ENCODE assay signal across 43 cellular contexts in genomic region chr2:227728035-227728434, GRCh38. TPM values are rescaled to one million over a fixed set of nuclear protein-coding genes. Genes with fewer than 3 reads are reported as not detected.
"Had no signal": no experiment of that assay in that cellular context is flagged by ENCODE, and none has a peak within 500 bp of the region (broad histone marks: within the 10 kb centered on the region; RNA-seq: fewer than 3 reads in every experiment).

TSS of gene SCYGR7 (plus strand) at chr2:227728335. CDS start at chr2:227728335, 0 bp downstream.

- H3K4me1 Mint-ChIP-seq: activated naive CD4-positive, alpha-beta T cell treated with anti-CD3 and anti-CD28 coated beads, Interleukin-2, amount 10 ng/mL, durations not matched to agents 7 days and 5 days; activated naive CD4-positive, alpha-beta T cell treated with anti-CD3 and anti-CD28 coated beads, Interleukin-2, amount 50 U/mL, for 24 hours; activated naive CD8-positive, alpha-beta T cell treated with anti-CD3 and anti-CD28 coated beads for 36 hours; activated naive CD8-positive, alpha-beta T cell treated with anti-CD3 and anti-CD28 coated beads, Interleukin-2, amount 10 ng/mL, durations not matched to agents 7 days and 5 days; activated naive CD8-positive, alpha-beta T cell treated with anti-CD3 and anti-CD28 coated beads, Interleukin-2, amount 50 U/mL, for 24 hours; activated T-helper 17 cell treated with anti-CD3 and anti-CD28 coated beads, Interleukin-2, amount 50 U/mL, for 72 hours; brain; central memory CD8-positive, alpha-beta T cell had no signal

- H3K9me3 Mint-ChIP-seq: activated naive CD4-positive, alpha-beta T cell treated with anti-CD3 and anti-CD28 coated beads, Interleukin-2, amount 10 ng/mL, durations not matched to agents 7 days and 5 days; activated naive CD4-positive, alpha-beta T cell treated with anti-CD3 and anti-CD28 coated beads, Interleukin-2, amount 50 U/mL, for 24 hours; activated naive CD4-positive, alpha-beta T cell treated with anti-CD3 and anti-CD28 coated beads, Interleukin-2, amount 50 U/mL, for 72 hours; activated naive CD8-positive, alpha-beta T cell treated with anti-CD3 and anti-CD28 coated beads, Interleukin-2, amount 10 ng/mL, durations not matched to agents 7 days and 5 days; activated naive CD8-positive, alpha-beta T cell treated with anti-CD3 and anti-CD28 coated beads, Interleukin-2, amount 50 U/mL, for 24 hours; activated T-cell treated with anti-CD3 and anti-CD28 coated beads, Interleukin-2, amount 50 U/mL, for 24 hours; activated T-cell treated with anti-CD3 and anti-CD28 coated beads, Interleukin-2, amount 50 U/mL, for 4 hours; activated T-cell treated with anti-CD3 and anti-CD28 coated beads, Interleukin-2, amount 50 U/mL, for 72 hours; activated T-helper 1 cell treated with anti-CD3 and anti-CD28 coated beads, Interleukin-12 subunit alpha, Interleukin-12 subunit beta, Interleukin-2, Interleukin-4 antibody, amounts not matched to agents 30 ng/mL and 10 ng/mL and 1 ng/mL, durations not matched to agents 14 hours and 24 hours and 36 hours; activated T-helper 17 cell treated with anti-CD3 and anti-CD28 coated beads, Interleukin-2, amount 50 U/mL, for 72 hours; activated T-helper 2 cell treated with anti-CD3 and anti-CD28 coated beads, Interferon-gamma antibody, Interleukin-2, Interleukin-4, amounts not matched to agents 10 μg/mL and 5 μg/mL and 100 μg/mL, durations not matched to agents 14 hours and 24 hours and 36 hours; central memory CD8-positive, alpha-beta T cell had no signal

- H3K27me3 Mint-ChIP-seq: brain had no signal

- H3K4me3 Mint-ChIP-seq: activated naive CD4-positive, alpha-beta T cell treated with anti-CD3 and anti-CD28 coated beads for 36 hours; activated naive CD4-positive, alpha-beta T cell treated with anti-CD3 and anti-CD28 coated beads, Interleukin-2, amount 10 ng/mL, durations not matched to agents 7 days and 5 days; activated naive CD4-positive, alpha-beta T cell treated with anti-CD3 and anti-CD28 coated beads, Interleukin-2, amount 50 U/mL, for 24 hours; activated naive CD8-positive, alpha-beta T cell; activated naive CD8-positive, alpha-beta T cell treated with anti-CD3 and anti-CD28 coated beads for 36 hours; activated naive CD8-positive, alpha-beta T cell treated with anti-CD3 and anti-CD28 coated beads, Interleukin-2, amount 10 ng/mL, durations not matched to agents 7 days and 5 days; activated naive CD8-positive, alpha-beta T cell treated with anti-CD3 and anti-CD28 coated beads, Interleukin-2, amount 50 U/mL, for 24 hours; activated T-cell treated with anti-CD3 and anti-CD28 coated beads, Interleukin-2, amount 50 U/mL, for 24 hours; activated T-cell treated with anti-CD3 and anti-CD28 coated beads, Interleukin-2, amount 50 U/mL, for 4 hours; activated T-cell treated with anti-CD3 and anti-CD28 coated beads, Interleukin-2, amount 50 U/mL, for 72 hours; activated T-helper 1 cell treated with anti-CD3 and anti-CD28 coated beads, Interleukin-12 subunit alpha, Interleukin-12 subunit beta, Interleukin-2, Interleukin-4 antibody, amounts not matched to agents 30 ng/mL and 10 ng/mL and 1 ng/mL, durations not matched to agents 14 hours and 24 hours and 36 hours; activated T-helper 17 cell treated with anti-CD3 and anti-CD28 coated beads, Interleukin-2, amount 50 U/mL, for 72 hours; brain; central memory CD8-positive, alpha-beta T cell had no signal

- FAIRE-seq: astrocyte, bronchial epithelial cell had no signal

- H3K9me3 ChIP-seq: adrenal gland, ascending aorta, body of pancreas, breast epithelium had no signal

- H3K36me3 Mint-ChIP-seq: activated naive CD4-positive, alpha-beta T cell treated with anti-CD3 and anti-CD28 coated beads, Interleukin-2, amount 10 ng/mL, durations not matched to agents 7 days and 5 days; activated naive CD4-positive, alpha-beta T cell treated with anti-CD3 and anti-CD28 coated beads, Interleukin-2, amount 50 U/mL, for 24 hours; activated naive CD4-positive, alpha-beta T cell treated with anti-CD3 and anti-CD28 coated beads, Interleukin-2, amount 50 U/mL, for 72 hours; activated naive CD8-positive, alpha-beta T cell; activated naive CD8-positive, alpha-beta T cell treated with anti-CD3 and anti-CD28 coated beads for 36 hours; activated naive CD8-positive, alpha-beta T cell treated with anti-CD3 and anti-CD28 coated beads, Interleukin-2, amount 10 ng/mL, durations not matched to agents 7 days and 5 days; brain had no signal

- H3K36me3 ChIP-seq: adrenal gland, ascending aorta, brain microvascular endothelial cell, breast epithelium, cardiac muscle cell had no signal

- H3K27ac ChIP-seq: adrenal gland, ascending aorta, body of pancreas, brain microvascular endothelial cell, breast epithelium, cardiac muscle cell had no signal

- H3K4me1 ChIP-seq: adrenal gland, ascending aorta, body of pancreas, breast epithelium had no signal

- H3K4me3 ChIP-seq: adrenal gland, ascending aorta, body of pancreas, breast epithelium, cardiac muscle cell had no signal

- DNase-seq: activated effector memory CD4-positive, alpha-beta T cell treated with anti-CD3 and anti-CD28 coated beads, Interleukin-2, amount 50 U/mL, for 16 hours; activated effector memory CD4-positive, alpha-beta T cell treated with Interleukin-2 at 50 U/mL for 16 hours; activated gamma-delta T cell; activated gamma-delta T cell treated with Interleukin-2 at 50 U/mL for 16 hours; activated naive CD4-positive, alpha-beta T cell; activated naive CD4-positive, alpha-beta T cell treated with anti-CD3 and anti-CD28 coated beads for 36 hours; activated naive CD4-positive, alpha-beta T cell treated with anti-CD3 and anti-CD28 coated beads, Interleukin-2, amount 10 ng/mL, durations not matched to agents 7 days and 5 days; activated naive CD4-positive, alpha-beta T cell treated with anti-CD3 and anti-CD28 coated beads, Interleukin-2, amount 50 U/mL, for 16 hours; activated naive CD4-positive, alpha-beta T cell treated with Interleukin-2 at 50 U/mL for 16 hours; activated naive CD8-positive, alpha-beta T cell treated with anti-CD3 and anti-CD28 coated beads for 36 hours; activated naive CD8-positive, alpha-beta T cell treated with anti-CD3 and anti-CD28 coated beads, Interleukin-2, amount 10 ng/mL, durations not matched to agents 7 days and 5 days; activated naive CD8-positive, alpha-beta T cell treated with anti-CD3 and anti-CD28 coated beads, Interleukin-2, amount 50 U/mL, for 24 hours; activated T-cell treated with anti-CD3 and anti-CD28 coated beads, Interleukin-2, amount 50 U/mL, for 1 hour; activated T-cell treated with anti-CD3 and anti-CD28 coated beads, Interleukin-2, amount 50 U/mL, for 24 hours; activated T-cell treated with anti-CD3 and anti-CD28 coated beads, Interleukin-2, amount 50 U/mL, for 4 hours; activated T-cell treated with anti-CD3 and anti-CD28 coated beads, Interleukin-2, amount 50 U/mL, for 48 hours; activated T-cell treated with anti-CD3 and anti-CD28 coated beads, Interleukin-2, amount 50 U/mL, for 72 hours; adrenal gland; amniotic stem cell; amygdala; anterior cingulate cortex; aorta; body of pancreas; brain microvascular endothelial cell; caudate nucleus; central memory CD4-positive, alpha-beta T cell; cerebellar nuclear complex had no signal

- H3K27me3 ChIP-seq: ascending aorta, body of pancreas, brain microvascular endothelial cell, breast epithelium, cardiac muscle cell had no signal

- ATAC-seq: activated naive CD4-positive, alpha-beta T cell treated with anti-CD3 and anti-CD28 coated beads, Interleukin-2, amount 50 U/mL, for 72 hours; activated naive CD8-positive, alpha-beta T cell treated with anti-CD3 and anti-CD28 coated beads, Interleukin-2, amount 50 U/mL, for 24 hours; activated T-cell treated with anti-CD3 and anti-CD28 coated beads, Interleukin-2, amount 50 U/mL, for 4 hours; activated T-cell treated with anti-CD3 and anti-CD28 coated beads, Interleukin-2, amount 50 U/mL, for 72 hours; activated T-helper 17 cell treated with anti-CD3 and anti-CD28 coated beads, Interleukin-2, amount 50 U/mL, for 72 hours; body of pancreas had no signal

- H3K27ac Mint-ChIP-seq: activated naive CD4-positive, alpha-beta T cell treated with anti-CD3 and anti-CD28 coated beads for 36 hours; activated naive CD4-positive, alpha-beta T cell treated with anti-CD3 and anti-CD28 coated beads, Interleukin-2, amount 10 ng/mL, durations not matched to agents 7 days and 5 days; activated naive CD4-positive, alpha-beta T cell treated with anti-CD3 and anti-CD28 coated beads, Interleukin-2, amount 50 U/mL, for 24 hours; activated naive CD4-positive, alpha-beta T cell treated with anti-CD3 and anti-CD28 coated beads, Interleukin-2, amount 50 U/mL, for 72 hours; activated naive CD8-positive, alpha-beta T cell; activated naive CD8-positive, alpha-beta T cell treated with anti-CD3 and anti-CD28 coated beads for 36 hours; activated naive CD8-positive, alpha-beta T cell treated with anti-CD3 and anti-CD28 coated beads, Interleukin-2, amount 10 ng/mL, durations not matched to agents 7 days and 5 days; activated naive CD8-positive, alpha-beta T cell treated with anti-CD3 and anti-CD28 coated beads, Interleukin-2, amount 50 U/mL, for 24 hours; activated T-cell treated with anti-CD3 and anti-CD28 coated beads, Interleukin-2, amount 50 U/mL, for 24 hours; activated T-cell treated with anti-CD3 and anti-CD28 coated beads, Interleukin-2, amount 50 U/mL, for 72 hours; activated T-helper 1 cell treated with anti-CD3 and anti-CD28 coated beads, Interleukin-12 subunit alpha, Interleukin-12 subunit beta, Interleukin-2, Interleukin-4 antibody, amounts not matched to agents 30 ng/mL and 10 ng/mL and 1 ng/mL, durations not matched to agents 14 hours and 24 hours and 36 hours; activated T-helper 17 cell treated with anti-CD3 and anti-CD28 coated beads, Interleukin-2, amount 50 U/mL, for 72 hours; activated T-helper 2 cell treated with anti-CD3 and anti-CD28 coated beads, Interferon-gamma antibody, Interleukin-2, Interleukin-4, amounts not matched to agents 10 μg/mL and 5 μg/mL and 100 μg/mL, durations not matched to agents 14 hours and 24 hours and 36 hours; brain had no signal

RNA-seq across cellular contexts. Expression of gene SCYGR7, which starts in this region (rescaled TPM):
- total RNA-seq: activated naive CD4-positive, alpha-beta T cell treated with anti-CD3 and anti-CD28 coated beads for 36 hours; activated naive CD4-positive, alpha-beta T cell treated with anti-CD3 and anti-CD28 coated beads, Interleukin-2, amount 50 U/mL, for 72 hours; activated naive CD8-positive, alpha-beta T cell treated with anti-CD3 and anti-CD28 coated beads for 36 hours; activated naive CD8-positive, alpha-beta T cell treated with anti-CD3 and anti-CD28 coated beads, Interleukin-2, amount 10 ng/mL, durations not matched to agents 7 days and 5 days; activated T-cell treated with anti-CD3 and anti-CD28 coated beads, Interleukin-2, amount 50 U/mL, for 4 hours; activated T-cell treated with anti-CD3 and anti-CD28 coated beads, Interleukin-2, amount 50 U/mL, for 72 hours; activated T-helper 1 cell treated with anti-CD3 and anti-CD28 coated beads, Interleukin-12 subunit alpha, Interleukin-12 subunit beta, Interleukin-2, Interleukin-4 antibody, amounts not matched to agents 30 ng/mL and 10 ng/mL and 1 ng/mL, durations not matched to agents 14 hours and 24 hours and 36 hours; activated T-helper 17 cell treated with anti-CD3 and anti-CD28 coated beads, Interleukin-2, amount 50 U/mL, for 72 hours; activated T-helper 2 cell treated with anti-CD3 and anti-CD28 coated beads, Interferon-gamma antibody, Interleukin-2, Interleukin-4, amounts not matched to agents 10 μg/mL and 5 μg/mL and 100 μg/mL, durations not matched to agents 14 hours and 24 hours and 36 hours; adrenal gland; aorta; ascending aorta; astrocyte; body of pancreas; breast epithelium; bronchial epithelial cell; cardiac muscle cell; cardiac septum; cerebellum had no signal
- polyA plus RNA-seq: adipose tissue, adrenal gland, aorta, cardiac muscle cell had no signal
